In genomic region chr5:38535281-38535750, GRCh38 we compare ENCODE assay signal across 1 cellular context.
TF ChIP-seq lines count a peak whose summit lies in the region.

No MANE protein-coding gene starts in this region.

TF ChIP-seq in HepG2, 621 proteins besides CTCF, POLR2A, EP300 and RAD21 (continues in another document):
- no peak for TF ChIP-seq ZNF549 (CRISPR knock-in tag; IDR thresholded peaks at IDR 0.05)
- TF ChIP-seq, protein P1, sequence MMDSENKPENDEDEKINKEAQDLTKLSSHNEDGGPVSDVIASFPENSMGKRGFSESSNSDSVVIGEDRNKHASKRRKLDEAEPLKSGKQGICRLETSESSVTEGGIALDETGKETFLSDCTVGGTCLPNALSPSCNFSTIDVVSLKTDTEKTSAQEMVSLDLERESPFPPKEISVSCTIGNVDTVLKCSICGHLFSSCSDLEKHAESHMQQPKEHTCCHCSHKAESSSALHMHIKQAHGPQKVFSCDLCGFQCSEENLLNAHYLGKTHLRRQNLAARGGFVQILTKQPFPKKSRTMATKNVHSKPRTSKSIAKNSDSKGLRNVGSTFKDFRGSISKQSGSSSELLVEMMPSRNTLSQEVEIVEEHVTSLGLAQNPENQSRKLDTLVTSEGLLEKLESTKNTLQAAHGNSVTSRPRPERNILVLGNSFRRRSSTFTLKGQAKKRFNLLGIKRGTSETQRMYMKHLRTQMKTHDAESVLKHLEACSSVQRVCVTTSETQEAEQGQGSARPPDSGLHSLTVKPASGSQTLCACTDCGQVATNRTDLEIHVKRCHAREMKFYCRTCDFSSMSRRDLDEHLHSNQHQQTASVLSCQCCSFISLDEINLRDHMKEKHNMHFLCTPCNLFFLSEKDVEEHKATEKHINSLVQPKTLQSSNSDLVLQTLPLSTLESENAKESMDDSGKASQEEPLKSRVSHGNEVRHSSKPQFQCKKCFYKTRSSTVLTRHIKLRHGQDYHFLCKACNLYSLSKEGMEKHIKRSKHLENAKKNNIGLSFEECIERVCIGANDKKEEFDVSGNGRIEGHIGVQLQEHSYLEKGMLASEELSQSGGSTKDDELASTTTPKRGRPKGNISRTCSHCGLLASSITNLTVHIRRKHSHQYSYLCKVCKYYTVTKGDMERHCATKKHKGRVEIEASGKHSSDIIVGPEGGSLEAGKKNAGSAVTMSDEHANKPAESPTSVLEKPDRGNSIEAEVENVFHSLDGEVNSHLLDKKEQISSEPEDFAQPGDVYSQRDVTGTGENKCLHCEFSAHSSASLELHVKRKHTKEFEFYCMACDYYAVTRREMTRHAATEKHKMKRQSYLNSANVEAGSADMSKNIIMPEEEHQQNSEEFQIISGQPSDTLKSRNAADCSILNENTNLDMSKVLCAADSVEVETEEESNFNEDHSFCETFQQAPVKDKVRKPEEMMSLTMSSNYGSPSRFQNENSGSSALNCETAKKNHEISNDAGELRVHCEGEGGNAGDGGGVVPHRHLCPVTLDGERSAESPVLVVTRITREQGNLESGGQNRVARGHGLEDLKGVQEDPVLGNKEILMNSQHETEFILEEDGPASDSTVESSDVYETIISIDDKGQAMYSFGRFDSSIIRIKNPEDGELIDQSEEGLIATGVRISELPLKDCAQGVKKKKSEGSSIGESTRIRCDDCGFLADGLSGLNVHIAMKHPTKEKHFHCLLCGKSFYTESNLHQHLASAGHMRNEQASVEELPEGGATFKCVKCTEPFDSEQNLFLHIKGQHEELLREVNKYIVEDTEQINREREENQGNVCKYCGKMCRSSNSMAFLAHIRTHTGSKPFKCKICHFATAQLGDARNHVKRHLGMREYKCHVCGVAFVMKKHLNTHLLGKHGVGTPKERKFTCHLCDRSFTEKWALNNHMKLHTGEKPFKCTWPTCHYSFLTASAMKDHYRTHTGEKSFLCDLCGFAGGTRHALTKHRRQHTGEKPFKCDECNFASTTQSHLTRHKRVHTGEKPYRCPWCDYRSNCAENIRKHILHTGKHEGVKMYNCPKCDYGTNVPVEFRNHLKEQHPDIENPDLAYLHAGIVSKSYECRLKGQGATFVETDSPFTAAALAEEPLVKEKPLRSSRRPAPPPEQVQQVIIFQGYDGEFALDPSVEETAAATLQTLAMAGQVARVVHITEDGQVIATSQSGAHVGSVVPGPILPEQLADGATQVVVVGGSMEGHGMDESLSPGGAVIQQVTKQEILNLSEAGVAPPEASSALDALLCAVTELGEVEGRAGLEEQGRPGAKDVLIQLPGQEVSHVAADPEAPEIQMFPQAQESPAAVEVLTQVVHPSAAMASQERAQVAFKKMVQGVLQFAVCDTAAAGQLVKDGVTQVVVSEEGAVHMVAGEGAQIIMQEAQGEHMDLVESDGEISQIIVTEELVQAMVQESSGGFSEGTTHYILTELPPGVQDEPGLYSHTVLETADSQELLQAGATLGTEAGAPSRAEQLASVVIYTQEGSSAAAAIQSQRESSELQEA (CRISPR knock-in tag; IDR thresholded peaks at IDR 0.05; ENCODE audit: not compliant biosample characterization) = no peak
- no peak for TF ChIP-seq SIX4 (CRISPR knock-in tag; IDR thresholded peaks at IDR 0.05)
- TF ChIP-seq POLR2AphosphoS5 (IDR thresholded peaks at IDR 0.05; ENCODE audit: low read depth, low read length) = peak; percentile 44; the same call in 1 of the 2 replicates
- peak; percentile 49; the same call in 1 of the 2 replicates for TF ChIP-seq GATAD2A (CRISPR knock-in tag; IDR thresholded peaks at IDR 0.05)
- no peak for TF ChIP-seq LCORL (IDR thresholded peaks at IDR 0.05)
- TF ChIP-seq LCORL (CRISPR knock-in tag; IDR thresholded peaks at IDR 0.05) = 0 out of 2 replicates have a peak, but pooled peaks have one; percentile 26
- TF ChIP-seq CEBPG (CRISPR knock-in tag; IDR thresholded peaks at IDR 0.05) = peak; percentile 85
- no peak for TF ChIP-seq SOX13 (IDR thresholded peaks at IDR 0.05)
- TF ChIP-seq SOX13 (CRISPR knock-in tag; conservative IDR thresholded peaks at IDR 0.05 in 1 of 2, IDR thresholded peaks at IDR 0.05 in 1 of 2) = 0 out of 4 replicates have a peak, but pooled peaks of 1 of the 2 experiments have one; percentile 37
- TF ChIP-seq SOX6 (IDR thresholded peaks at IDR 0.05) = no peak
- peak; percentile 39 for TF ChIP-seq SOX6 (CRISPR knock-in tag; IDR thresholded peaks at IDR 0.05)
- TF ChIP-seq JUND (CRISPR knock-in tag; IDR thresholded peaks at IDR 0.05) = no peak
- TF ChIP-seq ZFY (CRISPR knock-in tag; IDR thresholded peaks at IDR 0.05) = peak; percentile 6; the same call in 1 of the 2 replicates
- peak; percentile 97 for TF ChIP-seq ZNF317 (CRISPR knock-in tag; IDR thresholded peaks at IDR 0.05)
- TF ChIP-seq, protein P2, sequence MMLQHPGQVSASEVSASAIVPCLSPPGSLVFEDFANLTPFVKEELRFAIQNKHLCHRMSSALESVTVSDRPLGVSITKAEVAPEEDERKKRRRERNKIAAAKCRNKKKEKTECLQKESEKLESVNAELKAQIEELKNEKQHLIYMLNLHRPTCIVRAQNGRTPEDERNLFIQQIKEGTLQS (CRISPR knock-in tag; IDR thresholded peaks at IDR 0.05) = no peak
- TF ChIP-seq ZMYM2 (CRISPR knock-in tag; IDR thresholded peaks at IDR 0.05) = no peak
- TF ChIP-seq, protein P3, sequence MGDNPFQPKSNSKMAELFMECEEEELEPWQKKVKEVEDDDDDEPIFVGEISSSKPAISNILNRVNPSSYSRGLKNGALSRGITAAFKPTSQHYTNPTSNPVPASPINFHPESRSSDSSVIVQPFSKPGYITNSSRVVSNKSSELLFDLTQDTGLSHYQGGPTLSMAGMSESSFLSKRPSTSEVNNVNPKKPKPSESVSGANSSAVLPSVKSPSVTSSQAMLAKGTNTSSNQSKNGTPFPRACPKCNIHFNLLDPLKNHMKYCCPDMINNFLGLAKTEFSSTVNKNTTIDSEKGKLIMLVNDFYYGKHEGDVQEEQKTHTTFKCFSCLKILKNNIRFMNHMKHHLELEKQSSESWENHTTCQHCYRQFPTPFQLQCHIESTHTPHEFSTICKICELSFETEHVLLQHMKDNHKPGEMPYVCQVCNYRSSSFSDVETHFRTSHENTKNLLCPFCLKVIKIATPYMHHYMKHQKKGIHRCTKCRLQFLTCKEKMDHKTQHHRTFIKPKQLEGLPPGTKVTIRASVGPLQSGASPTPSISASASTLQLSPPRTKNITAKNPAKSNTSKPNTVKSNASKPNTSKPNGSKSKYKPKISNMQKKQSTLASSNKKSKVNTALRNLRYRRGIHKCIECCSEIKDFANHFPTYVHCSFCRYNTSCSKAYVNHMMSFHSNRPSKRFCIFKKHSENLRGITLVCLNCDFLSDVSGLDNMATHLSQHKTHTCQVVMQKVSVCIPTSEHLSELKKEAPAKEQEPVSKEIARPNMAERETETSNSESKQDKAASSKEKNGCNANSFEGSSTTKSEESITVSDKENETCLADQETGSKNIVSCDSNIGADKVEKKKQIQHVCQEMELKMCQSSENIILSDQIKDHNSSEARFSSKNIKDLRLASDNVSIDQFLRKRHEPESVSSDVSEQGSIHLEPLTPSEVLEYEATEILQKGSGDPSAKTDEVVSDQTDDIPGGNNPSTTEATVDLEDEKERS (CRISPR knock-in tag; IDR thresholded peaks at IDR 0.05) = no peak
- TF ChIP-seq RFXAP (CRISPR knock-in tag; IDR thresholded peaks at IDR 0.05; ENCODE audit: borderline replicate concordance) = no peak
- TF ChIP-seq, protein P4, sequence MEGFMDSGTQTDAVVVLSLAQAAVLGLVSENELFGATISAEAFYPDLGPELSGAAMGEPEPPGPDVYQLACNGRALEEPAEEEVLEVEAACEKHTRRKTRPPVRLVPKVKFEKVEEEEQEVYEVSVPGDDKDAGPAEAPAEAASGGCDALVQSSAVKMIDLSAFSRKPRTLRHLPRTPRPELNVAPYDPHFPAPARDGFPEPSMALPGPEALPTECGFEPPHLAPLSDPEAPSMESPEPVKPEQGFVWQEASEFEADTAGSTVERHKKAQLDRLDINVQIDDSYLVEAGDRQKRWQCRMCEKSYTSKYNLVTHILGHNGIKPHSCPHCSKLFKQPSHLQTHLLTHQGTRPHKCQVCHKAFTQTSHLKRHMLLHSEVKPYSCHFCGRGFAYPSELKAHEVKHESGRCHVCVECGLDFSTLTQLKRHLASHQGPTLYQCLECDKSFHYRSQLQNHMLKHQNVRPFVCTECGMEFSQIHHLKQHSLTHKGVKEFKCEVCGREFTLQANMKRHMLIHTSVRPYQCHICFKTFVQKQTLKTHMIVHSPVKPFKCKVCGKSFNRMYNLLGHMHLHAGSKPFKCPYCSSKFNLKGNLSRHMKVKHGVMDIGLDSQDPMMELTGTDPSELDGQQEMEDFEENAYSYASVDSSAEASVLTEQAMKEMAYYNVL (CRISPR knock-in tag; IDR thresholded peaks at IDR 0.05; ENCODE audit: borderline replicate concordance) = 0 out of 2 replicates have a peak, but pooled peaks have one; percentile 9
- no peak for TF ChIP-seq ATF1 (CRISPR knock-in tag; IDR thresholded peaks at IDR 0.05)
- TF ChIP-seq ZFP62 (CRISPR knock-in tag; IDR thresholded peaks at IDR 0.05) = no peak
- TF ChIP-seq KMT2A (CRISPR knock-in tag; IDR thresholded peaks at IDR 0.05) = no peak
- TF ChIP-seq ZNF124 (CRISPR knock-in tag; IDR thresholded peaks at IDR 0.05) = no peak
- no peak for TF ChIP-seq BCL3 (CRISPR knock-in tag; IDR thresholded peaks at IDR 0.05)
- TF ChIP-seq ZBTB39 (CRISPR knock-in tag; IDR thresholded peaks at IDR 0.05) = no peak
- TF ChIP-seq RARA (CRISPR knock-in tag; IDR thresholded peaks at IDR 0.05) = 0 out of 2 replicates have a peak, but pooled peaks have one; percentile 3
- no peak for TF ChIP-seq EED (CRISPR knock-in tag; IDR thresholded peaks at IDR 0.05)
- no peak for TF ChIP-seq RNF219 (CRISPR knock-in tag; IDR thresholded peaks at IDR 0.05)
- no peak for TF ChIP-seq ATM (IDR thresholded peaks at IDR 0.05; ENCODE audit: borderline replicate concordance)
- TF ChIP-seq, protein P5, sequence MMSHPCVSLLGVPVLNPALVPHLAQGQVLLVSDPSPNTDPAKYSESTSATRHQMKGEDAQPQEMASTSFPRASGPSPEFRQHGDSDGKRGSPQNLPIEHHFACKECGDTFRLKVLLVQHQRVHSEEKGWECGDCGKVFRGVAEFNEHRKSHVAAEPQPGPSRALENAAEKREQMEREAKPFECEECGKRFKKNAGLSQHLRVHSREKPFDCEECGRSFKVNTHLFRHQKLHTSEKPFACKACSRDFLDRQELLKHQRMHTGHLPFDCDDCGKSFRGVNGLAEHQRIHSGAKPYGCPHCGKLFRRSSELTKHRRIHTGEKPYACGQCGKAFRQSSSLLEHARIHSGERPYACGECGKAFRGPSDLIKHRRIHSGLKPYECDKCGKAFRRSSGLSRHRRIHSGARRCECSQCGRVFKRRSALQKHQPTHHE (CRISPR knock-in tag; IDR thresholded peaks at IDR 0.05; ENCODE audit: borderline replicate concordance) = no peak
- TF ChIP-seq CEBPB (IDR thresholded peaks at IDR 0.05; ENCODE audit: borderline replicate concordance, low read depth, low read length) = peak; percentile 90
- 0 out of 2 replicates have a peak, but pooled peaks have one; percentile 11 for TF ChIP-seq FOXA3 (CRISPR knock-in tag; IDR thresholded peaks at IDR 0.05)
- TF ChIP-seq ZSCAN29 (CRISPR knock-in tag; conservative IDR thresholded peaks at IDR 0.05) = 0 out of 2 replicates have a peak, but pooled peaks have one; percentile 53
- no peak for TF ChIP-seq ZKSCAN5 (CRISPR knock-in tag; IDR thresholded peaks at IDR 0.05)
- no peak for TF ChIP-seq E2F5 (CRISPR knock-in tag; conservative IDR thresholded peaks at IDR 0.05)
- no peak for TF ChIP-seq HOXA3 (CRISPR knock-in tag; IDR thresholded peaks at IDR 0.05)
